In the genomic region with DNA sequence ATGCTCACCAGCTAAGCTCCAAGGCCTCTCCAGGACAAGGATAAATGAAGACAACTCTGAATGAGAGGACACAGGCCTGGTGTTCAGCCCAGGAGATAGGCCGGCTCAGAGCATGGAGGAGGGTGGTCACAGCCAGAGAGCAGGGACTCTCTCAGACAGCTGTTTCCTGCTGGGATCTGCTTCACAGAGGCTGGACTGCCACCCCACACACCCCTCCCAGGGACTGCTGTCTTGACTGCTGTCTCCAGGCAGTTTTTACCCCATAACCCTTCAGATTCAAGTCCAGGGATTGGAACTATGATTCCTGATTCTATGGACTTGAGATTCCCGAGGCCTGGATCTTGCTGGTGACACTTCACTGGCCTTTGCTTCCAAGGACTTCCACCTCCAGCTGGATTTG, we compare ENCODE assay signal across 16 cellular contexts.
DNase-seq lines count a peak whose midpoint lies in the region; ATAC-seq and TF ChIP-seq lines count a peak whose summit lies in the region.
"Had no signal": no experiment of that assay in that cellular context is flagged by ENCODE, and none has a peak within 500 bp of the region (broad histone marks: within the 10 kb centered on the region; RNA-seq: fewer than 3 reads in every experiment).

No MANE protein-coding gene starts in this region.

- H3K27ac Mint-ChIP-seq in stimulated activated effector memory CD8-positive, alpha-beta T cell treated with anti-CD3 and anti-CD28 coated beads, Interleukin-12 subunit alpha, Interleukin-12 subunit beta, amount 100 ng/mL, for 72 hours = no peak overlapping the region
- H3K27ac Mint-ChIP-seq in T-helper 17 cell = no peak overlapping the region
- H3K27ac Mint-ChIP-seq: CD4-positive, CD25-positive, alpha-beta regulatory T cell had no signal

- H3K4me1 ChIP-seq in heart right ventricle = peaks cover 0 to 9% (median 0%) of the 10 kb centered on the region in 9 donors
- H3K4me1 ChIP-seq in right atrium auricular region = no peaks in the 10 kb centered on the region
- H3K4me1 ChIP-seq in mesendoderm (ENCODE audit: control insufficient read depth, low read depth, low read length) = no peaks in the 10 kb centered on the region

- no peak for TF ChIP-seq CTCF in heart right ventricle (IDR thresholded peaks at IDR 0.05)
- no peak for TF ChIP-seq CTCF in right atrium auricular region (IDR thresholded peaks at IDR 0.05)

- ATAC-seq in heart right ventricle (peak in 6 of 8 donors; percentile 44 to 61 (median 57)), Right ventricle myocardium inferior (no peak), T-helper 17 cell (no peak)
- ATAC-seq in stimulated activated effector memory CD8-positive, alpha-beta T cell treated with anti-CD3 and anti-CD28 coated beads, Interleukin-12 subunit alpha, Interleukin-12 subunit beta, amount 100 ng/mL, for 72 hours = peak; percentile 34

- H3K27ac ChIP-seq in heart right ventricle (no peak overlapping the region), right atrium auricular region (no peak overlapping the region), mesendoderm (ENCODE audit: low read depth, low read length) (no peak overlapping the region)
- H3K27ac ChIP-seq: BLaER1 treated with 17β-estradiol and CSF1 and Interleukin-3, amounts not matched to agents 10 nM and 100 nM; GM23248 had no signal

- H3K23ac ChIP-seq in mesendoderm (ENCODE audit: low read length) = peak overlapping the region; percentile 34

- no peak overlapping the region for H3K4me3 ChIP-seq in heart right ventricle
- no peak overlapping the region for H3K4me3 ChIP-seq in right atrium auricular region
- H3K4me3 ChIP-seq in mesendoderm (ENCODE audit: low read length) = no peak overlapping the region
- H3K4me3 ChIP-seq: BLaER1 treated with 17β-estradiol and CSF1 and Interleukin-3, amounts not matched to agents 10 nM and 100 nM; GM23248 had no signal

- no peaks in the 10 kb centered on the region for H3K9me3 Mint-ChIP-seq in stimulated activated effector memory CD8-positive, alpha-beta T cell treated with anti-CD3 and anti-CD28 coated beads, Interleukin-12 subunit alpha, Interleukin-12 subunit beta, amount 100 ng/mL, for 72 hours

- no peak overlapping the region for H2BK15ac ChIP-seq in mesendoderm (replicated peaks; ENCODE audit: low read depth)

- H2BK5ac ChIP-seq in mesendoderm (ENCODE audit: low read length) = no peak overlapping the region

- no peak overlapping the region for H3K4me3 Mint-ChIP-seq in stimulated activated effector memory CD8-positive, alpha-beta T cell treated with anti-CD3 and anti-CD28 coated beads, Interleukin-12 subunit alpha, Interleukin-12 subunit beta, amount 100 ng/mL, for 72 hours
- no peak overlapping the region for H3K4me3 Mint-ChIP-seq in T-helper 17 cell
- H3K4me3 Mint-ChIP-seq: CD4-positive, CD25-positive, alpha-beta regulatory T cell had no signal

- DNase-seq in heart right ventricle (no peak), Right ventricle myocardium inferior (ENCODE audit: missing footprints) (no peak), right atrium auricular region (ENCODE audit: low spot score) (peak; percentile 40), mesendoderm (no peak), T-helper 17 cell (no peak), RKO (ENCODE audit: low spot score) (no peak), inferior parietal cortex (ENCODE audit: extremely low spot score) (no peak)
- DNase-seq in stimulated activated effector memory CD8-positive, alpha-beta T cell treated with anti-CD3 and anti-CD28 coated beads, Interleukin-12 subunit alpha, Interleukin-12 subunit beta, amount 100 ng/mL, for 72 hours (ENCODE audit: low spot score in 2 of 2) = no peak
- DNase-seq: 8988T; ACHN; CD4-positive, CD25-positive, alpha-beta regulatory T cell; DMS53; GF-D8; GM23248; H7 had no signal

- H2BK120ac ChIP-seq in mesendoderm (ENCODE audit: low read depth, low read length) = no peak overlapping the region

- H3K4me1 Mint-ChIP-seq in stimulated activated effector memory CD8-positive, alpha-beta T cell treated with anti-CD3 and anti-CD28 coated beads, Interleukin-12 subunit alpha, Interleukin-12 subunit beta, amount 100 ng/mL, for 72 hours = no peaks in the 10 kb centered on the region
- no peaks in the 10 kb centered on the region for H3K4me1 Mint-ChIP-seq in T-helper 17 cell
- H3K4me1 Mint-ChIP-seq: CD4-positive, CD25-positive, alpha-beta regulatory T cell had no signal

- no peak overlapping the region for H3K56ac ChIP-seq in mesendoderm (ENCODE audit: low read length)

- H3K9me3 ChIP-seq in heart right ventricle (peaks cover 0 to 6% (median 0%) of the 10 kb centered on the region in 11 donors), right atrium auricular region (no peaks in the 10 kb centered on the region), T-helper 17 cell (ENCODE audit: control insufficient read depth, low read length, poor library complexity, severe bottlenecking) (peaks cover 3% of the 10 kb centered on the region)

- H2AK5ac ChIP-seq in mesendoderm (ENCODE audit: low read length) = no peak overlapping the region

- peaks cover 21% of the 10 kb centered on the region for H3K27me3 Mint-ChIP-seq in T-helper 17 cell

- H3K4me2 ChIP-seq in mesendoderm (ENCODE audit: low read length) = no peak overlapping the region
- H3K4me2 ChIP-seq: BLaER1 treated with 17β-estradiol and CSF1 and Interleukin-3, amounts not matched to agents 10 nM and 100 nM had no signal

- H4K8ac ChIP-seq in mesendoderm (ENCODE audit: low read depth, low read length) = no peak overlapping the region

- H3K79me1 ChIP-seq in mesendoderm (ENCODE audit: low read length) = no peaks in the 10 kb centered on the region

- no peaks in the 10 kb centered on the region for H3K79me2 ChIP-seq in mesendoderm (ENCODE audit: control insufficient read depth, insufficient read depth, low read length)

- 57 to 66% methylated on average over 2 of the region's 2 CpGs for WGBS in heart right ventricle, 2 donors
- WGBS in mesendoderm (ENCODE audit: extremely low coverage, insufficient coverage, low lambda C conversion rate) = no CpG with 5 or more reads among the region's 2 CpGs

- no peak overlapping the region for H4K5ac ChIP-seq in mesendoderm (ENCODE audit: low read length)

- intact Hi-C loops in heart right ventricle (cut with DNase I) = no loop called here
- intact Hi-C loops in Right ventricle myocardium inferior (cut with DNase I) = no loop called here

- H3K18ac ChIP-seq in mesendoderm (ENCODE audit: low read length) = no peak overlapping the region

- no peak overlapping the region for H3K4ac ChIP-seq in mesendoderm (ENCODE audit: low read depth, low read length)

- H3K27me3 ChIP-seq in heart right ventricle (no peaks in the 10 kb centered on the region), right atrium auricular region (no peaks in the 10 kb centered on the region), mesendoderm (ENCODE audit: insufficient read depth, low read length, poor library complexity) (no peaks in the 10 kb centered on the region)
- H3K27me3 ChIP-seq: BLaER1 treated with 17β-estradiol and CSF1 and Interleukin-3, amounts not matched to agents 10 nM and 100 nM had no signal

- H3K36me3 ChIP-seq in heart right ventricle = no peaks in the 10 kb centered on the region
- no peaks in the 10 kb centered on the region for H3K36me3 ChIP-seq in right atrium auricular region
- no peaks in the 10 kb centered on the region for H3K36me3 ChIP-seq in mesendoderm (ENCODE audit: control insufficient read depth, insufficient read depth, low read length)
- H3K36me3 ChIP-seq: BLaER1 treated with 17β-estradiol and CSF1 and Interleukin-3, amounts not matched to agents 10 nM and 100 nM had no signal

- no peak overlapping the region for H3K9ac ChIP-seq in mesendoderm (ENCODE audit: low read length)
- H3K9ac ChIP-seq: BLaER1 treated with 17β-estradiol and CSF1 and Interleukin-3, amounts not matched to agents 10 nM and 100 nM; GM23248 had no signal

- no peaks in the 10 kb centered on the region for H3K36me3 Mint-ChIP-seq in stimulated activated effector memory CD8-positive, alpha-beta T cell treated with anti-CD3 and anti-CD28 coated beads, Interleukin-12 subunit alpha, Interleukin-12 subunit beta, amount 100 ng/mL, for 72 hours
- no peaks in the 10 kb centered on the region for H3K36me3 Mint-ChIP-seq in T-helper 17 cell (ENCODE audit: low read depth)
- H3K36me3 Mint-ChIP-seq: CD4-positive, CD25-positive, alpha-beta regulatory T cell had no signal

Comparison
In these comparisons a context has a peak if more than half of its experiments do, and no peak if none do; other contexts are left out.
1. ATAC-seq: peak in heart right ventricle (6 of 8) and stimulated activated effector memory CD8-positive, alpha-beta T cell treated with anti-CD3 and anti-CD28 coated beads, Interleukin-12 subunit alpha, Interleukin-12 subunit beta, amount 100 ng/mL, for 72 hours (single experiment); none in Right ventricle myocardium inferior (single experiment) and T-helper 17 cell (single experiment).